ENCODE assay signal across 10 cellular contexts in genomic region chr10:85946713-85947326, GRCh38.
DNase-seq lines count a peak whose midpoint lies in the region; ATAC-seq lines count a peak whose summit lies in the region.
"Had no signal": no experiment of that assay in that cellular context is flagged by ENCODE, and none has a peak within 500 bp of the region (broad histone marks: within the 10 kb centered on the region; RNA-seq: fewer than 3 reads in every experiment).

No MANE protein-coding gene starts in this region.

- ATAC-seq in GM18499 (IDR thresholded peaks at IDR 0.05; ENCODE audit: insufficient read depth, unreplicated experiment) (peak; percentile 92), GM19468 (IDR thresholded peaks at IDR 0.05; ENCODE audit: extremely low read depth, unreplicated experiment) (peak; percentile 94), HG03097 (IDR thresholded peaks at IDR 0.05; ENCODE audit: low FRiP score, unreplicated experiment) (peak; percentile 83)

- peak; percentile 26 for DNase-seq in SKM-1 (lab: John Stamatoyannopoulos, UW; ENCODE audit: unreplicated experiment)
- DNase-seq in activated T-cell treated with anti-CD3 and anti-CD28 coated beads for 4 hours = no peak
- no peak for DNase-seq in OCI-M1 (lab: John Stamatoyannopoulos, UW)
- no peak for DNase-seq in activated effector memory CD4-positive, alpha-beta T cell treated with Interleukin-2 at 50 U/mL for 16 hours
- DNase-seq in NCI-H1694 treated with DMSO at 0.1 percent for 48 hours (lab: John Stamatoyannopoulos, UW) = no peak
- DNase-seq: activated naive CD4-positive, alpha-beta T cell treated with Interleukin-2 at 50 U/mL for 16 hours; MG63 had no signal
